13 cellular contexts compared by ENCODE assay signal in the genomic region with DNA sequence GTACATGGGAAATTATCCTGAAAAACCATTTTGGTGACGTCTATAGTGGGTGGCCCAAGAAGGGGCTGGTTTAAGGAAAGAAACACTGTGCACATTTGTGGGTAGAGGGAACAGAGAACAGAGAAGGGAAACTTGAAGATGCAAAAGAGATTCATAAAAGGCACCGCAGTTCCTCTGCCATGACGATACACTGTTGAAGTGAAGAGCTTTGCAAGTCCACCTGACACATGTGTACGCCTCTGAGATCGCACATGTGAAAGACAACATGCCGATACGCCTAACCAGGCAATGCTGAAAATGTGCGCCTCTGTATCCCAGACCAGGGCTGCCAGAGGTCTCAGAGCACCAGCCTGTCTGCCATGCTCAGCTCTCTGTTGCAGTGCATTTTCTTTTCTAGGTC.
A peak's percentile ranks its signal among the peaks of the same experiment; 100 is the strongest.
DNase-seq lines count a peak whose midpoint lies in the region; ATAC-seq and TF ChIP-seq lines count a peak whose summit lies in the region.
"Had no signal": no experiment of that assay in that cellular context is flagged by ENCODE, and none has a peak within 500 bp of the region (broad histone marks: within the 10 kb centered on the region; RNA-seq: fewer than 3 reads in every experiment).

No MANE protein-coding gene starts in this region.

- in situ Hi-C loops in G401 (cut with HindIII; ENCODE audit: low sequenced_read_pairs) = no loop called here

- no peak overlapping the region for H3K56ac ChIP-seq in H9 (ENCODE audit: insufficient read length, low read depth, low read length)

- no peak overlapping the region for H2BK20ac ChIP-seq in H9 (ENCODE audit: low read depth, low read length, poor library complexity, severe bottlenecking)

- no peaks in the 10 kb centered on the region for H3K23me2 ChIP-seq in H9 (ENCODE audit: insufficient read length, low read depth, low read length, poor library complexity, severe bottlenecking)

- no peaks in the 10 kb centered on the region for H3K27me3 Mint-ChIP-seq in H9 (ENCODE audit: low read depth)
- H3K27me3 Mint-ChIP-seq: activated T-cell treated with anti-CD3 and anti-CD28 coated beads, Interleukin-2, amount 50 U/mL, for 24 hours had no signal

- no peak overlapping the region for H3K4ac ChIP-seq in H9 (ENCODE audit: low read depth, low read length)

- no peak for DNase-seq in H9
- DNase-seq in pons (ENCODE audit: low spot score) = peak; percentile 20
- no peak for DNase-seq in SIG-M5 (lab: John Stamatoyannopoulos, UW)
- DNase-seq in G401 (ENCODE audit: low spot score) = no peak
- no peak for DNase-seq in NCI-H2227 treated with DMSO at 0.1 percent for 48 hours (lab: John Stamatoyannopoulos, UW)
- DNase-seq in ascending aorta (ENCODE audit: low spot score in 2 of 2) = no peak
- DNase-seq: activated T-cell treated with anti-CD3 and anti-CD28 coated beads, Interleukin-2, amount 50 U/mL, for 24 hours; DMS153; H7; MG63; tibial artery had no signal

- H3K4me3 ChIP-seq in ascending aorta = no peak overlapping the region
- H3K4me3 ChIP-seq: MG63, tibial artery had no signal

- peak overlapping the region in 1 of 3 experiments; percentile 56; a peak in 1 of 7 replicates for H3K27ac Mint-ChIP-seq in H9
- H3K27ac Mint-ChIP-seq: activated T-cell treated with anti-CD3 and anti-CD28 coated beads, Interleukin-2, amount 50 U/mL, for 24 hours had no signal

- no peaks in the 10 kb centered on the region for H3K79me1 ChIP-seq in H9 (ENCODE audit: insufficient read depth, low read depth, low read length, poor library complexity, severe bottlenecking)

- H4K91ac ChIP-seq in H9 (ENCODE audit: insufficient read length, low read depth, low read length) = no peak overlapping the region

- H3K4me1 Mint-ChIP-seq in H9 = peaks cover 7 to 14% of the 10 kb centered on the region in 2 experiments; a peak in 2 of 4 replicates

- H3K9me3 ChIP-seq in H9 (ENCODE audit: control insufficient read depth, low read depth, low read length) (no peaks in the 10 kb centered on the region), ascending aorta (no peaks in the 10 kb centered on the region)
- H3K9me3 ChIP-seq: MG63, tibial artery had no signal

- H3K4me1 ChIP-seq in H9 (ENCODE audit: insufficient read depth, low read length) (no peaks in the 10 kb centered on the region; the same call in 1 of the 2 replicates), ascending aorta (no peaks in the 10 kb centered on the region)

- H3K79me2 ChIP-seq in H9 (ENCODE audit: insufficient read depth, low read length) = no peaks in the 10 kb centered on the region

- WGBS in H9 (ENCODE audit: extremely low coverage, insufficient read length, low lambda C conversion rate) = no CpG with 5 or more reads among the region's 8 CpGs

- no peak overlapping the region for H2BK12ac ChIP-seq in H9 (ENCODE audit: insufficient read length, low read depth, low read length)

- no peak overlapping the region for H2AFZ ChIP-seq in H9 (ENCODE audit: low read length)

- H3T11ph ChIP-seq in H9 (ENCODE audit: low read length) = no peak overlapping the region

- H3K18ac ChIP-seq in H9 (ENCODE audit: insufficient read length, low read depth, low read length) = no peak overlapping the region

- no peaks in the 10 kb centered on the region for H4K20me1 ChIP-seq in H9 (ENCODE audit: control insufficient read depth, insufficient read depth, insufficient read length)

- TF ChIP-seq CTCF in H9 (conservative IDR thresholded peaks at IDR 0.05) = no peak
- no peak for TF ChIP-seq CTCF in ascending aorta (IDR thresholded peaks at IDR 0.05)

- no peak overlapping the region for H3K23ac ChIP-seq in H9 (ENCODE audit: insufficient read length, low read depth, low read length)

- peak overlapping the region; percentile 40; the same call in 1 of the 2 replicates for H3K14ac ChIP-seq in H9 (ENCODE audit: insufficient read depth, low read length)

- no peak overlapping the region for H3K4me2 ChIP-seq in H9 (ENCODE audit: insufficient read depth, insufficient read length, low read length)

- H3K9me3 Mint-ChIP-seq in H9 = no peaks in the 10 kb centered on the region; a peak in 1 of 5 replicates
- H3K9me3 Mint-ChIP-seq: activated T-cell treated with anti-CD3 and anti-CD28 coated beads, Interleukin-2, amount 50 U/mL, for 24 hours had no signal

- no peaks in the 10 kb centered on the region for H3K27me3 ChIP-seq in H9 (ENCODE audit: insufficient read depth, low read length)
- no peaks in the 10 kb centered on the region for H3K27me3 ChIP-seq in ascending aorta
- H3K27me3 ChIP-seq: MG63, tibial artery had no signal

- peaks cover 0 to 6% (median 0%) of the 10 kb centered on the region in 3 experiments; a peak in 4 of 7 replicates for H3K36me3 Mint-ChIP-seq in H9 (ENCODE audit: insufficient read depth in 1 of 3, low read depth in 3 of 3)

- H2BK120ac ChIP-seq in H9 (ENCODE audit: low read depth, low read length, poor library complexity, severe bottlenecking) = no peak overlapping the region

- H3K9ac ChIP-seq in H9 (ENCODE audit: extremely low read depth, insufficient read length, low read length) = no peak overlapping the region

- no peak overlapping the region for H4K5ac ChIP-seq in H9 (ENCODE audit: insufficient read length, low read depth, low read length)

- H2AK5ac ChIP-seq in H9 (ENCODE audit: insufficient read length, low read length) = no peak overlapping the region

- H3K4me3 Mint-ChIP-seq in H9 = no peak overlapping the region
- H3K4me3 Mint-ChIP-seq: activated T-cell treated with anti-CD3 and anti-CD28 coated beads, Interleukin-2, amount 50 U/mL, for 24 hours had no signal

- H2BK15ac ChIP-seq in H9 (ENCODE audit: low read depth, low read length) = no peak overlapping the region

- no peak overlapping the region for H4K8ac ChIP-seq in H9 (replicated peaks; ENCODE audit: insufficient read length, low read depth, low read length)

- ATAC-seq in GM19043 (IDR thresholded peaks at IDR 0.05; ENCODE audit: low read depth, unreplicated experiment) (peak; percentile 96), HG03280 (IDR thresholded peaks at IDR 0.05; ENCODE audit: unreplicated experiment) (peak; percentile 97)

- no peaks in the 10 kb centered on the region for H3K36me3 ChIP-seq in ascending aorta
- H3K36me3 ChIP-seq: MG63 had no signal

- H3K27ac ChIP-seq in H9 (ENCODE audit: insufficient read length, low read depth, low read length) (no peak overlapping the region), ascending aorta (no peak overlapping the region)
- H3K27ac ChIP-seq: tibial artery had no signal

- no peak overlapping the region for H2BK5ac ChIP-seq in H9 (ENCODE audit: insufficient read length, low read length)

- intact Hi-C loops in ascending aorta (cut with DNase I) = no loop called here
